Comparison of ENCODE assay signal across 8 cellular contexts in genomic region chr14:24806061-24806678, GRCh38.
DNase-seq lines count a peak whose midpoint lies in the region; ATAC-seq lines count a peak whose summit lies in the region.

No MANE protein-coding gene starts in this region.

- DNase-seq in NCI-H1417 (lab: John Stamatoyannopoulos, UW) (peak; percentile 6 to 61 (median 42)), NCI-H1417 treated with DMSO at 0.1 percent for 48 hours (lab: John Stamatoyannopoulos, UW) (no peak), NCI-H82 treated with DMSO at 0.1 percent for 48 hours (lab: John Stamatoyannopoulos, UW; ENCODE audit: unreplicated experiment) (peak; percentile 10), amygdala (lab: John Stamatoyannopoulos, UW) (peak in 33 of 56 donors; percentile 4 to 71 (median 20)), hippocampal formation (lab: John Stamatoyannopoulos, UW) (peak; percentile 11 to 22), smooth muscle cell of the brain vasculature (ENCODE audit: low read depth, low spot score) (peak; percentile 36)

- ATAC-seq in HG02798 (IDR thresholded peaks at IDR 0.05; ENCODE audit: poor library complexity, unreplicated experiment) (peak; percentile 75), GM21360 (IDR thresholded peaks at IDR 0.05; ENCODE audit: unreplicated experiment) (no peak)
